ENCODE assay signal across 1 cellular context in the genomic region with DNA sequence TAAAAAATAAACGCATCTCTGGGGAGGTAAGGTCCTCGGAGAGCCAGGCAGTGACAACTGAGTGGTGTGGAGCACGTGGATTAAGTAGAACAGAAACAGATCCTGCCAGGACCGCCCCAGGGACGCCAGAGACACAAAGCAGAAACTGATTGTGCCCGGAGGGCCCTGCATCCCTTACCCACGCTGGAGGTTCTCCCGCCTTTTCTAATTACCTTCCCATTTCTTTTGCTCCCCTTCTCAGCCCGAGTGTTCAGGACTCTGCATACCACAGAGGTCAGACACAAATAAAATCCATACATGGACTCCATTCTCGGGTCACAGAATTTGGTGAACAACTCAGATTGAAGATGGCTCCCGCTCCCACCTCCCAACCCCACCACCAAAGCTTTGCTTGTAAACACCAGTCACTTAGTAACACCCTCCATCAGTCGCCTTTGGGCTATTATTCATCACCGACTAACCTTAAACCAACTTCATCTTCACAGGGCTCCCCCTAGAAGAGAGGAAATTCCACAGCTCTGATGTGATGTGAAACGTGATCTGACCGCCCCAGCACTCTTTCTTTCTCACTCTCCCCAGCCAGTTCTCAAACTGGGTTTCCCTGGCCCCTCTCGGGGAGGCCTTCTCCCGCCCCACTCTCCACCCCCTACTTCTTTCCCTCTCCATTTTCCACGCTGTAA.
TF ChIP-seq lines count a peak whose summit lies in the region.

No MANE protein-coding gene starts in this region.

TF ChIP-seq in SK-N-SH, 30 proteins besides CTCF, POLR2A, EP300 and RAD21 (continued from another document):
- TF ChIP-seq, protein P1, sequence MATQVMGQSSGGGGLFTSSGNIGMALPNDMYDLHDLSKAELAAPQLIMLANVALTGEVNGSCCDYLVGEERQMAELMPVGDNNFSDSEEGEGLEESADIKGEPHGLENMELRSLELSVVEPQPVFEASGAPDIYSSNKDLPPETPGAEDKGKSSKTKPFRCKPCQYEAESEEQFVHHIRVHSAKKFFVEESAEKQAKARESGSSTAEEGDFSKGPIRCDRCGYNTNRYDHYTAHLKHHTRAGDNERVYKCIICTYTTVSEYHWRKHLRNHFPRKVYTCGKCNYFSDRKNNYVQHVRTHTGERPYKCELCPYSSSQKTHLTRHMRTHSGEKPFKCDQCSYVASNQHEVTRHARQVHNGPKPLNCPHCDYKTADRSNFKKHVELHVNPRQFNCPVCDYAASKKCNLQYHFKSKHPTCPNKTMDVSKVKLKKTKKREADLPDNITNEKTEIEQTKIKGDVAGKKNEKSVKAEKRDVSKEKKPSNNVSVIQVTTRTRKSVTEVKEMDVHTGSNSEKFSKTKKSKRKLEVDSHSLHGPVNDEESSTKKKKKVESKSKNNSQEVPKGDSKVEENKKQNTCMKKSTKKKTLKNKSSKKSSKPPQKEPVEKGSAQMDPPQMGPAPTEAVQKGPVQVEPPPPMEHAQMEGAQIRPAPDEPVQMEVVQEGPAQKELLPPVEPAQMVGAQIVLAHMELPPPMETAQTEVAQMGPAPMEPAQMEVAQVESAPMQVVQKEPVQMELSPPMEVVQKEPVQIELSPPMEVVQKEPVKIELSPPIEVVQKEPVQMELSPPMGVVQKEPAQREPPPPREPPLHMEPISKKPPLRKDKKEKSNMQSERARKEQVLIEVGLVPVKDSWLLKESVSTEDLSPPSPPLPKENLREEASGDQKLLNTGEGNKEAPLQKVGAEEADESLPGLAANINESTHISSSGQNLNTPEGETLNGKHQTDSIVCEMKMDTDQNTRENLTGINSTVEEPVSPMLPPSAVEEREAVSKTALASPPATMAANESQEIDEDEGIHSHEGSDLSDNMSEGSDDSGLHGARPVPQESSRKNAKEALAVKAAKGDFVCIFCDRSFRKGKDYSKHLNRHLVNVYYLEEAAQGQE (IDR thresholded peaks at IDR 0.05; ENCODE audit: low read depth, low read length) = peak; percentile 64
- TF ChIP-seq, protein P2, sequence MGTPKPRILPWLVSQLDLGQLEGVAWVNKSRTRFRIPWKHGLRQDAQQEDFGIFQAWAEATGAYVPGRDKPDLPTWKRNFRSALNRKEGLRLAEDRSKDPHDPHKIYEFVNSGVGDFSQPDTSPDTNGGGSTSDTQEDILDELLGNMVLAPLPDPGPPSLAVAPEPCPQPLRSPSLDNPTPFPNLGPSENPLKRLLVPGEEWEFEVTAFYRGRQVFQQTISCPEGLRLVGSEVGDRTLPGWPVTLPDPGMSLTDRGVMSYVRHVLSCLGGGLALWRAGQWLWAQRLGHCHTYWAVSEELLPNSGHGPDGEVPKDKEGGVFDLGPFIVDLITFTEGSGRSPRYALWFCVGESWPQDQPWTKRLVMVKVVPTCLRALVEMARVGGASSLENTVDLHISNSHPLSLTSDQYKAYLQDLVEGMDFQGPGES (IDR thresholded peaks at IDR 0.05; ENCODE audit: low read depth, low read length) = no peak
- TF ChIP-seq FOXM1 (IDR thresholded peaks at IDR 0.05; ENCODE audit: low read depth) = no peak
- no peak for TF ChIP-seq RFX5 (IDR thresholded peaks at IDR 0.05; ENCODE audit: low read length)
- peak; percentile 48 for TF ChIP-seq POLR2AphosphoS5 (IDR thresholded peaks at IDR 0.05; ENCODE audit: low read depth, low read length)
- TF ChIP-seq, protein P3, sequence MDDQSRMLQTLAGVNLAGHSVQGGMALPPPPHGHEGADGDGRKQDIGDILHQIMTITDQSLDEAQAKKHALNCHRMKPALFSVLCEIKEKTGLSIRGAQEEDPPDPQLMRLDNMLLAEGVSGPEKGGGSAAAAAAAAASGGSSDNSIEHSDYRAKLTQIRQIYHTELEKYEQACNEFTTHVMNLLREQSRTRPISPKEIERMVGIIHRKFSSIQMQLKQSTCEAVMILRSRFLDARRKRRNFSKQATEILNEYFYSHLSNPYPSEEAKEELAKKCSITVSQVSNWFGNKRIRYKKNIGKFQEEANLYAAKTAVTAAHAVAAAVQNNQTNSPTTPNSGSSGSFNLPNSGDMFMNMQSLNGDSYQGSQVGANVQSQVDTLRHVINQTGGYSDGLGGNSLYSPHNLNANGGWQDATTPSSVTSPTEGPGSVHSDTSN (IDR thresholded peaks at IDR 0.05) = peak; percentile 79
- no peak for TF ChIP-seq EZH2phosphoT487 (IDR thresholded peaks at IDR 0.05; ENCODE audit: borderline replicate concordance, low read depth)
- TF ChIP-seq, protein P4, sequence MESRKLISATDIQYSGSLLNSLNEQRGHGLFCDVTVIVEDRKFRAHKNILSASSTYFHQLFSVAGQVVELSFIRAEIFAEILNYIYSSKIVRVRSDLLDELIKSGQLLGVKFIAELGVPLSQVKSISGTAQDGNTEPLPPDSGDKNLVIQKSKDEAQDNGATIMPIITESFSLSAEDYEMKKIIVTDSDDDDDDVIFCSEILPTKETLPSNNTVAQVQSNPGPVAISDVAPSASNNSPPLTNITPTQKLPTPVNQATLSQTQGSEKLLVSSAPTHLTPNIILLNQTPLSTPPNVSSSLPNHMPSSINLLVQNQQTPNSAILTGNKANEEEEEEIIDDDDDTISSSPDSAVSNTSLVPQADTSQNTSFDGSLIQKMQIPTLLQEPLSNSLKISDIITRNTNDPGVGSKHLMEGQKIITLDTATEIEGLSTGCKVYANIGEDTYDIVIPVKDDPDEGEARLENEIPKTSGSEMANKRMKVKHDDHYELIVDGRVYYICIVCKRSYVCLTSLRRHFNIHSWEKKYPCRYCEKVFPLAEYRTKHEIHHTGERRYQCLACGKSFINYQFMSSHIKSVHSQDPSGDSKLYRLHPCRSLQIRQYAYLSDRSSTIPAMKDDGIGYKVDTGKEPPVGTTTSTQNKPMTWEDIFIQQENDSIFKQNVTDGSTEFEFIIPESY (IDR thresholded peaks at IDR 0.05; ENCODE audit: borderline replicate concordance, low read depth) = peak; percentile 74; the same call in 1 of the 2 replicates
- TF ChIP-seq NFIC (IDR thresholded peaks at IDR 0.05; ENCODE audit: borderline replicate concordance) = peak; percentile 69
- peak; percentile 69; the same call in 1 of the 2 replicates for TF ChIP-seq MEF2A (IDR thresholded peaks at IDR 0.05; ENCODE audit: borderline replicate concordance, low read depth)
- no peak for TF ChIP-seq GATA2 (CRISPR knock-in tag; IDR thresholded peaks at IDR 0.05)
- peak; percentile 68 for TF ChIP-seq FOSL2 (IDR thresholded peaks at IDR 0.05; ENCODE audit: borderline replicate concordance, low read depth)
- peak; percentile 50; the same call in 1 of the 2 replicates for TF ChIP-seq TAF1 (IDR thresholded peaks at IDR 0.05; ENCODE audit: borderline replicate concordance, low read depth, low read length)
- TF ChIP-seq GABPA (IDR thresholded peaks at IDR 0.05; ENCODE audit: low read depth) = no peak; the same call in 1 of the 2 replicates
- TF ChIP-seq RXRA (IDR thresholded peaks at IDR 0.05; ENCODE audit: borderline replicate concordance, low read depth) = peak; percentile 90
- TF ChIP-seq MXI1 (IDR thresholded peaks at IDR 0.05; ENCODE audit: low read depth, low read length) = no peak
- no peak for TF ChIP-seq FOXJ3 (CRISPR knock-in tag; IDR thresholded peaks at IDR 0.05)
- TF ChIP-seq SMC3 (IDR thresholded peaks at IDR 0.05; ENCODE audit: low read depth, low read length) = 0 out of 2 replicates have a peak, but pooled peaks have one; percentile 3
- TF ChIP-seq, protein P5, sequence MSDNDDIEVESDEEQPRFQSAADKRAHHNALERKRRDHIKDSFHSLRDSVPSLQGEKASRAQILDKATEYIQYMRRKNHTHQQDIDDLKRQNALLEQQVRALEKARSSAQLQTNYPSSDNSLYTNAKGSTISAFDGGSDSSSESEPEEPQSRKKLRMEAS (IDR thresholded peaks at IDR 0.05; ENCODE audit: low read depth) = peak; percentile 40
- TF ChIP-seq JUND (IDR thresholded peaks at IDR 0.05) = peak; percentile 80
- TF ChIP-seq ELF1 (IDR thresholded peaks at IDR 0.05) = peak; percentile 30; the same call in 1 of the 2 replicates
TF ChIP-seq in SK-N-SH: peak in this region for 18.
